Comparison of ENCODE assay signal across 9 cellular contexts in genomic region chr16:46929378-46930332, GRCh38. TPM values are rescaled to one million over a fixed set of nuclear protein-coding genes. Genes with fewer than 3 reads are reported as not detected.
DNase-seq lines count a peak whose midpoint lies in the region; ATAC-seq and TF ChIP-seq lines count a peak whose summit lies in the region.
"Had no signal": no experiment of that assay in that cellular context is flagged by ENCODE, and none has a peak within 500 bp of the region (broad histone marks: within the 10 kb centered on the region; RNA-seq: fewer than 3 reads in every experiment).

No MANE protein-coding gene starts in this region.

- no peak overlapping the region for H3K9ac ChIP-seq in OCI-LY1 (ENCODE audit: low read length)
- H3K9ac ChIP-seq: BLaER1 had no signal

- H3K27ac ChIP-seq in OCI-LY1 (ENCODE audit: low read depth, low read length, poor library complexity, severe bottlenecking), result peak overlapping the region; percentile 60
- H3K27ac ChIP-seq: BLaER1 had no signal

- H3K36me3 ChIP-seq in OCI-LY1 (ENCODE audit: insufficient read depth, low read length), result peaks cover 33% of the 10 kb centered on the region; the same call in 1 of the 2 replicates

- TF ChIP-seq CTCF in OCI-LY1 (IDR thresholded peaks at IDR 0.05; ENCODE audit: low read length), result peak; percentile 95
- peak; percentile 91 for TF ChIP-seq CTCF in nephron progenitor cell (IDR thresholded peaks at IDR 0.05)

- no peaks in the 10 kb centered on the region for H3K79me2 ChIP-seq in OCI-LY1 (ENCODE audit: insufficient read depth, low read length)

- H3K27ac Mint-ChIP-seq in activated T-cell treated with anti-CD3 and anti-CD28 coated beads, Interleukin-2, amount 50 U/mL, for 72 hours, result no peak overlapping the region
- no peak overlapping the region for H3K27ac Mint-ChIP-seq in nephron progenitor cell

- peaks cover 22% of the 10 kb centered on the region for H3K4me1 Mint-ChIP-seq in activated T-cell treated with anti-CD3 and anti-CD28 coated beads, Interleukin-2, amount 50 U/mL, for 72 hours (ENCODE audit: low read depth)
- no peaks in the 10 kb centered on the region for H3K4me1 Mint-ChIP-seq in nephron progenitor cell

- H3K4me2 ChIP-seq in OCI-LY1 (ENCODE audit: low read length), result no peak overlapping the region
- H3K4me2 ChIP-seq: BLaER1 had no signal

- no peak overlapping the region for H3K4me3 Mint-ChIP-seq in activated T-cell treated with anti-CD3 and anti-CD28 coated beads, Interleukin-2, amount 50 U/mL, for 72 hours
- no peak overlapping the region for H3K4me3 Mint-ChIP-seq in nephron progenitor cell

- H3K27me3 Mint-ChIP-seq in activated T-cell treated with anti-CD3 and anti-CD28 coated beads, Interleukin-2, amount 50 U/mL, for 72 hours (ENCODE audit: low read depth), result no peaks in the 10 kb centered on the region
- H3K27me3 Mint-ChIP-seq in nephron progenitor cell (ENCODE audit: low read depth, poor library complexity), result no peaks in the 10 kb centered on the region

- peaks cover 20% of the 10 kb centered on the region for H3K4me1 ChIP-seq in OCI-LY1 (ENCODE audit: insufficient read depth, low read length, severe bottlenecking)

- peaks cover 2 to 7% of the 10 kb centered on the region in 2 donors for H3K36me3 Mint-ChIP-seq in activated T-cell treated with anti-CD3 and anti-CD28 coated beads, Interleukin-2, amount 50 U/mL, for 72 hours (ENCODE audit: insufficient read depth in 2 of 2)
- H3K36me3 Mint-ChIP-seq in nephron progenitor cell (ENCODE audit: low read depth), result peaks cover 20% of the 10 kb centered on the region

- H3F3A ChIP-seq in OCI-LY1 (ENCODE audit: insufficient read depth, low read length), result no peaks in the 10 kb centered on the region

- no peaks in the 10 kb centered on the region for H3K9me2 ChIP-seq in OCI-LY1 (ENCODE audit: low read depth, low read length)

- H2AFZ ChIP-seq in OCI-LY1 (ENCODE audit: low read length), result no peak overlapping the region

- no peak overlapping the region for H3K4me3 ChIP-seq in OCI-LY1 (ENCODE audit: low read depth, low read length, poor library complexity, severe bottlenecking)
- H3K4me3 ChIP-seq: BLaER1 had no signal

- ATAC-seq in HG02610 (IDR thresholded peaks at IDR 0.05; ENCODE audit: unreplicated experiment), result peak; percentile 75
- peak; percentile 76 to 81 for ATAC-seq in activated T-cell treated with anti-CD3 and anti-CD28 coated beads, Interleukin-2, amount 50 U/mL, for 72 hours (replicated peaks in 1 of 2)
- ATAC-seq in stimulated activated naive CD8-positive, alpha-beta T cell treated with anti-CD3 and anti-CD28 coated beads, Interleukin-15, Interleukin-2, amounts not matched to agents 100 U/mL and 50 U/mL, for 24 hours, result peak; percentile 58

- no peaks in the 10 kb centered on the region for H3K9me3 ChIP-seq in OCI-LY1 (ENCODE audit: low read length)
- H3K9me3 ChIP-seq: BLaER1 had no signal

- no peaks in the 10 kb centered on the region for H3K27me3 ChIP-seq in OCI-LY1 (ENCODE audit: insufficient read depth, low read length)
- H3K27me3 ChIP-seq: BLaER1 had no signal

- no peaks in the 10 kb centered on the region for H3K9me3 Mint-ChIP-seq in activated T-cell treated with anti-CD3 and anti-CD28 coated beads, Interleukin-2, amount 50 U/mL, for 72 hours
- no peaks in the 10 kb centered on the region for H3K9me3 Mint-ChIP-seq in nephron progenitor cell

- DNase-seq in NCI-H1436 (lab: John Stamatoyannopoulos, UW), result peak; percentile 2
- no peak for DNase-seq in NCI-H1436 treated with DMSO at 0.1 percent for 48 hours (lab: John Stamatoyannopoulos, UW)
- peak; percentile 62 to 76 for DNase-seq in activated T-cell treated with anti-CD3 and anti-CD28 coated beads, Interleukin-2, amount 50 U/mL, for 72 hours
- peak; percentile 50 for DNase-seq in fibroblast of peridontal ligament (ENCODE audit: extremely low read depth)
- DNase-seq in nephron progenitor cell, result peak; percentile 77
- DNase-seq in stimulated activated naive CD8-positive, alpha-beta T cell treated with anti-CD3 and anti-CD28 coated beads, Interleukin-15, Interleukin-2, amounts not matched to agents 100 U/mL and 50 U/mL, for 24 hours, result peak; percentile 76

- no peaks in the 10 kb centered on the region for H4K20me1 ChIP-seq in OCI-LY1 (ENCODE audit: insufficient read depth, low read length)
- H4K20me1 ChIP-seq: BLaER1 had no signal

RNA-seq across cellular contexts. Expression of gene DNAJA2, which starts 43.8 kb away (rescaled TPM):
- total RNA-seq in activated T-cell treated with anti-CD3 and anti-CD28 coated beads, Interleukin-2, amount 50 U/mL, for 72 hours, result 10 to 100 TPM; 65.2 to 65.4 TPM

RNA-seq across cellular contexts. Expression of gene GPT2, which starts 45.5 kb away (rescaled TPM):
- total RNA-seq in activated T-cell treated with anti-CD3 and anti-CD28 coated beads, Interleukin-2, amount 50 U/mL, for 72 hours, result 10 to 100 TPM; 36.5 to 38.2 TPM
